Comparison of ENCODE assay signal across 8 cellular contexts in the genomic region with DNA sequence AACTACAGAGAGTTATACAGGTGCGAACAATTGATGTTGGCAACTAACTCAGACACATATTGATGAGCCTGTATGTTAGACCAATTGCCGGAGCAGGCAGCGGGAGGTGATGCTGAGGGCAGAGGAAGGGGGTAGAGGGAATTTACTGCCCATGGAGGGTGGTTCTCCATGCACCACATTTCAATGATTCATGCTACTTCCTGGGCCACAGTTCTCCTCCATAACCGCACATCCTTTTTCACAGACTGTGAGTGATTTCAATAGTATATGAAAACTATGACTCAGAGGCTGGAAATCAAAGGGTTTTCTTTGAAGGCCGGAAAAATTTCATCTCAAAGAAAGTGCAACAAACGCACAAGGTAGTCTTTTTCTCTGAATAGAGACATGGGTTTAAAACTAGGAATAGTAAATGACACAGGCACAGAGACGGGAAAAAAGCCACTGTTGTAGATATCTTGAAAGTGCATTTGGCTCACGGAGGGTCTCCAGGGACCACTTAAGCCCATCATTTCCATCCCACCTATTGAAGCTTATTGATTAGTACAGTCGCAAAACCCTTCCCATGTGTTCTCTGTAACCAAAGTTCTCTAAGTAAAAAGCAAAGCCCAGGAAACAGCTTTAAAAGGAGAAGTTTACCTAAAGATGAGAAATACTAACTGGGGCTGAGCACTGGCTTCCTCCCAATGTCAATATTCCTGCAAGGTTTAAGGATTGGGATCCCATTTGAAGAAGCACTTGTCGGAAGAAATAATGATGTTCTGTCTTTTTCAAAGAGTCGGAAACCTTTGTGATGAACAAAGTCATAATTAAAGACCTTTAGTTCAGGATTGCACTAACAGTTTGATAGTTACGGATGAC. TPM values are rescaled to one million over a fixed set of nuclear protein-coding genes. Genes with fewer than 3 reads are reported as not detected.
DNase-seq lines count a peak whose midpoint lies in the region; ATAC-seq, FAIRE-seq and TF ChIP-seq lines count a peak whose summit lies in the region.

No MANE protein-coding gene starts in this region.

- DNase-seq in AG10803 (ENCODE audit: low read depth): peak; percentile 86
- DNase-seq in GM12878 (ENCODE audit: low read depth, low spot score): no peak
- peak; percentile 28 for DNase-seq in smooth muscle cell of the brain vasculature (ENCODE audit: low read depth, low spot score)
- DNase-seq in Ammon's horn (ENCODE audit: low spot score): no peak
- no peak for DNase-seq in anterior cingulate cortex (lab: John Stamatoyannopoulos, UW)
- DNase-seq in NCI-H2171 treated with DMSO at 0.1 percent for 48 hours (lab: John Stamatoyannopoulos, UW): no peak

- H3K36me3 Mint-ChIP-seq in T-helper 1 cell treated with Interleukin-12 subunit alpha and Interleukin-12 subunit beta and Interleukin-4 antibody, amounts not matched to agents 30 μg/mL and 1 μg/mL, for 36 hours (ENCODE audit: low read depth): peaks cover 6% of the 10 kb centered on the region

- peaks cover 1% of the 10 kb centered on the region for H3K9me3 Mint-ChIP-seq in T-helper 1 cell treated with Interleukin-12 subunit alpha and Interleukin-12 subunit beta and Interleukin-4 antibody, amounts not matched to agents 30 μg/mL and 1 μg/mL, for 36 hours

- H3K79me2 ChIP-seq in GM12878 (ENCODE audit: control insufficient read depth, insufficient read depth, low read length): no peaks in the 10 kb centered on the region

- ATAC-seq in HG02759 (IDR thresholded peaks at IDR 0.05; ENCODE audit: unreplicated experiment) (peak; percentile 38), GM12878 (peak; percentile 62)

- peaks cover 63% of the 10 kb centered on the region for H3K4me1 ChIP-seq in GM12878 (ENCODE audit: control insufficient read depth, insufficient read depth, low read length)

- no peaks in the 10 kb centered on the region for H3K27me3 Mint-ChIP-seq in T-helper 1 cell treated with Interleukin-12 subunit alpha and Interleukin-12 subunit beta and Interleukin-4 antibody, amounts not matched to agents 30 μg/mL and 1 μg/mL, for 36 hours (ENCODE audit: low read depth)

- peak overlapping the region; percentile 93 for H3K27ac Mint-ChIP-seq in T-helper 1 cell treated with Interleukin-12 subunit alpha and Interleukin-12 subunit beta and Interleukin-4 antibody, amounts not matched to agents 30 μg/mL and 1 μg/mL, for 36 hours

- H4K20me1 ChIP-seq in GM12878 (ENCODE audit: control insufficient read depth, insufficient read depth): no peaks in the 10 kb centered on the region

- no peaks in the 10 kb centered on the region for H3K27me3 ChIP-seq in GM12878 (replicated peaks in 1 of 2; ENCODE audit: control insufficient read depth in 2 of 2, insufficient read depth in 2 of 2, low read length in 1 of 2)

- 0 out of 2 replicates have a peak, but pooled peaks have one; percentile 1 for TF ChIP-seq RAD21 in GM12878 (IDR thresholded peaks at IDR 0.05; ENCODE audit: insufficient read depth, low read depth, low read length)

- no peaks in the 10 kb centered on the region; the same call in 2 of the 3 replicates for H3K9me3 ChIP-seq in GM12878 (replicated peaks; ENCODE audit: control insufficient read depth, insufficient read depth, low read length)

- H3K4me3 Mint-ChIP-seq in T-helper 1 cell treated with Interleukin-12 subunit alpha and Interleukin-12 subunit beta and Interleukin-4 antibody, amounts not matched to agents 30 μg/mL and 1 μg/mL, for 36 hours: peak overlapping the region; percentile 59

- FAIRE-seq in GM12878 (lab: Jason Lieb, UNC): no peak

- intact Hi-C loops in GM12878 (cut with micrococcal nuclease; ENCODE audit: unreplicated experiment): loop anchor here (1.0 kb wide), 1 partner anchor 83 kb away; no protein-coding TSS in a partner anchor

- no peak overlapping the region for H3K9ac ChIP-seq in GM12878 (ENCODE audit: control insufficient read depth, insufficient read depth, low read length)

- SMC1A ChIA-PET in GM12878 (lab: Charles Lee; ENCODE audit: uncharacterized antibody, unreplicated experiment): interaction anchor here (1.0 to 1.4 kb wide), 3 partner anchors 9 to 99 kb away, joined by 3 to 5 read pairs (median 3); no protein-coding TSS in a partner anchor

- H3K4me2 ChIP-seq in GM12878 (ENCODE audit: control insufficient read depth, insufficient read depth): peak overlapping the region; percentile 44

- TF ChIP-seq CTCF in AG10803 (conservative IDR thresholded peaks at IDR 0.05; ENCODE audit: low read length) (no peak), GM12878 (IDR thresholded peaks at IDR 0.05 in 2 of 3, conservative IDR thresholded peaks at IDR 0.05 in 1 of 3; ENCODE audit: control insufficient read depth in 2 of 3, extremely low read depth in 1 of 3, insufficient read depth in 1 of 3, low read depth in 3 of 3, low read length in 3 of 3) (no peak)

- peak overlapping the region; percentile 49; the same call in 1 of the 2 replicates for H3K27ac ChIP-seq in GM12878 (ENCODE audit: control insufficient read depth, insufficient read depth)

- H3K4me3 ChIP-seq in AG10803 (ENCODE audit: low read length) (no peak overlapping the region), GM12878 (no peak overlapping the region; the same call in 1 of the 2 replicates)

- POLR2A ChIA-PET in GM12878 (lab: Charles Lee): interaction anchor here (1.3 kb wide), 1 partner anchor 9 kb away, joined by 3 read pairs; no protein-coding TSS in a partner anchor

- RAD21 ChIA-PET in GM12878 (lab: Charles Lee; ENCODE audit: unreplicated experiment): interaction anchor here (1.0 to 1.4 kb wide), 4 partner anchors 9 to 84 kb away, joined by 3 to 4 read pairs (median 4); no protein-coding TSS in a partner anchor

- CTCF ChIA-PET in GM12878 (lab: Yijun Ruan, JAX): interaction anchor here (1.6 kb wide), 1 partner anchor 9 kb away, joined by 3 read pairs; no protein-coding TSS in a partner anchor

- no peaks in the 10 kb centered on the region for H3K36me3 ChIP-seq in GM12878 (ENCODE audit: control insufficient read depth in 2 of 2, insufficient read depth in 2 of 2, low read length in 1 of 2)

- TF ChIP-seq EP300 in GM12878 (IDR thresholded peaks at IDR 0.05; ENCODE audit: borderline replicate concordance in 1 of 2, control insufficient read depth in 1 of 2, low read depth in 2 of 2, low read length in 2 of 2): peak; percentile 64 to 82; a peak in 3 of 4 replicates

- peaks cover 70% of the 10 kb centered on the region for H3K4me1 Mint-ChIP-seq in T-helper 1 cell treated with Interleukin-12 subunit alpha and Interleukin-12 subunit beta and Interleukin-4 antibody, amounts not matched to agents 30 μg/mL and 1 μg/mL, for 36 hours (ENCODE audit: low read depth)

- BruUV-seq in GM12878 (replicated peaks; lab: Mats Ljungman, UMichigan): no TSS peak

- TF ChIP-seq POLR2A in GM12878 (IDR thresholded peaks at IDR 0.05; ENCODE audit: low read depth, low read length): no peak

- in situ Hi-C loops in GM12878 (cut with MboI): no loop called here

- H2AFZ ChIP-seq in GM12878 (ENCODE audit: control insufficient read depth, low read depth, low read length): no peak overlapping the region; the same call in 1 of the 2 replicates

- 41% methylated on average over 12 of the region's 12 CpGs for WGBS in GM12878 (ENCODE audit: insufficient coverage, insufficient replicate concordance, low lambda C conversion rate, missing lambda C conversion rate)

TF ChIP-seq in GM12878, 131 proteins besides CTCF, POLR2A, EP300 and RAD21 (continues in another document):
- TF ChIP-seq NFYA (IDR thresholded peaks at IDR 0.05; ENCODE audit: borderline replicate concordance, low read depth, low read length): no peak

RNA-seq across cellular contexts. Expression of a gene that starts 28.0 kb away (rescaled TPM):
- 86.7 and 95.1 TPM in 2 replicates for total RNA-seq in GM12878 (2013; cell fraction: nucleolus; rRNA removed)
- total RNA-seq in GM12878 (2014; rRNA removed): 47.0 and 50.9 TPM in 2 replicates
- 33.5 and 37.1 TPM in 2 replicates for total RNA-seq in GM12878 (2014; rRNA removed; fragmentation: Illumina TruSeq; extraction: Trizol)
- total RNA-seq in GM12878 (2021): 87.3 and 92.8 TPM in 2 replicates
- polyA plus RNA-seq in GM12878 (2011; ENCODE audit: low read depth): 9.4 TPM
- 19.3 and 26.1 TPM in 2 replicates for polyA plus RNA-seq in GM12878 (2011; rRNA removed)
- 21.6 and 23.2 TPM in 2 replicates for polyA plus RNA-seq in GM12878 (2011; cell fraction: cytosol; rRNA removed)
- polyA plus RNA-seq in GM12878 (2011; cell fraction: nucleus; rRNA removed): 37.3 and 40.3 TPM in 2 replicates
- polyA plus RNA-seq in GM12878 (2012): 13.1 and 18.1 TPM in 2 replicates
- polyA plus RNA-seq in GM12878 (2014; fragmentation: Illumina TruSeq; extraction: Trizol): 40.6 and 48.5 TPM in 2 replicates
- 10 to 100 TPM; 16.0 to 24.4 TPM for polyA plus RNA-seq in GM12878 (2014; fragmentation: Nextera tagmentation; extraction: Ambion mirVana)
- polyA plus RNA-seq in GM12878 (2014; rRNA removed): 40.9 and 43.0 TPM in 2 replicates
- 10 to 100 TPM; 52.4 to 59.3 TPM for polyA plus RNA-seq in GM12878 (2016; fragmentation: Nextera tagmentation; extraction: Ambion mirVana)
- polyA minus RNA-seq in GM12878 (2011; rRNA and poly(A)+ RNA removed): 52.0 and 66.1 TPM in 2 replicates
- 23.7 and 28.1 TPM in 2 replicates for polyA minus RNA-seq in GM12878 (2011; cell fraction: cytosol; rRNA and poly(A)+ RNA removed)
- polyA minus RNA-seq in GM12878 (2011; cell fraction: nucleus; rRNA and poly(A)+ RNA removed): 20.6 and 36.1 TPM in 2 replicates

RNA-seq across cellular contexts. Expression of a gene that starts 48.7 kb away (rescaled TPM):
- total RNA-seq in GM12878 (2013; cell fraction: nucleolus; rRNA removed): 0.17 and 0.31 TPM in 2 replicates
- 0.11 TPM in 1 of 2 replicates, not detected in the other for total RNA-seq in GM12878 (2014; rRNA removed)
- total RNA-seq in GM12878 (2014; rRNA removed; fragmentation: Illumina TruSeq; extraction: Trizol): 0.09 TPM in 1 of 2 replicates, not detected in the other
- total RNA-seq in GM12878 (2021): 0.11 and 0.13 TPM in 2 replicates
- not detected for polyA plus RNA-seq in GM12878 (2011; ENCODE audit: low read depth)
- 0.06 and 0.11 TPM in 2 replicates for polyA plus RNA-seq in GM12878 (2011; rRNA removed)
- 0.07 TPM in 2 replicates for polyA plus RNA-seq in GM12878 (2011; cell fraction: cytosol; rRNA removed)
- polyA plus RNA-seq in GM12878 (2011; cell fraction: nucleus; rRNA removed): not detected in 2 replicates
- polyA plus RNA-seq in GM12878 (2012): 0.04 and 0.07 TPM in 2 replicates
- 0.10 TPM in 1 of 2 replicates, not detected in the other for polyA plus RNA-seq in GM12878 (2014; fragmentation: Illumina TruSeq; extraction: Trizol)
- polyA plus RNA-seq in GM12878 (2014; fragmentation: Nextera tagmentation; extraction: Ambion mirVana): under 1 TPM; 0.06 to 0.07 TPM
- 0.08 TPM in 1 of 2 replicates, not detected in the other for polyA plus RNA-seq in GM12878 (2014; rRNA removed)
- under 1 TPM; 0.09 to 0.32 TPM for polyA plus RNA-seq in GM12878 (2016; fragmentation: Nextera tagmentation; extraction: Ambion mirVana)
- 0.22 and 0.26 TPM in 2 replicates for polyA minus RNA-seq in GM12878 (2011; rRNA and poly(A)+ RNA removed)
- not detected in 2 replicates for polyA minus RNA-seq in GM12878 (2011; cell fraction: cytosol; rRNA and poly(A)+ RNA removed)
- polyA minus RNA-seq in GM12878 (2011; cell fraction: nucleus; rRNA and poly(A)+ RNA removed): 0.12 TPM in 1 of 2 replicates, not detected in the other

Comparison
In these comparisons a context has a peak if more than half of its experiments do, and no peak if none do; other contexts are left out.
1. DNase-seq: peak in AG10803 (single experiment) and smooth muscle cell of the brain vasculature (single experiment); none in GM12878 (single experiment), Ammon's horn (single experiment), anterior cingulate cortex (0 of 58) and NCI-H2171 treated with DMSO at 0.1 percent for 48 hours (single experiment).